Comparison of ENCODE assay signal across 8 cellular contexts in the genomic region with DNA sequence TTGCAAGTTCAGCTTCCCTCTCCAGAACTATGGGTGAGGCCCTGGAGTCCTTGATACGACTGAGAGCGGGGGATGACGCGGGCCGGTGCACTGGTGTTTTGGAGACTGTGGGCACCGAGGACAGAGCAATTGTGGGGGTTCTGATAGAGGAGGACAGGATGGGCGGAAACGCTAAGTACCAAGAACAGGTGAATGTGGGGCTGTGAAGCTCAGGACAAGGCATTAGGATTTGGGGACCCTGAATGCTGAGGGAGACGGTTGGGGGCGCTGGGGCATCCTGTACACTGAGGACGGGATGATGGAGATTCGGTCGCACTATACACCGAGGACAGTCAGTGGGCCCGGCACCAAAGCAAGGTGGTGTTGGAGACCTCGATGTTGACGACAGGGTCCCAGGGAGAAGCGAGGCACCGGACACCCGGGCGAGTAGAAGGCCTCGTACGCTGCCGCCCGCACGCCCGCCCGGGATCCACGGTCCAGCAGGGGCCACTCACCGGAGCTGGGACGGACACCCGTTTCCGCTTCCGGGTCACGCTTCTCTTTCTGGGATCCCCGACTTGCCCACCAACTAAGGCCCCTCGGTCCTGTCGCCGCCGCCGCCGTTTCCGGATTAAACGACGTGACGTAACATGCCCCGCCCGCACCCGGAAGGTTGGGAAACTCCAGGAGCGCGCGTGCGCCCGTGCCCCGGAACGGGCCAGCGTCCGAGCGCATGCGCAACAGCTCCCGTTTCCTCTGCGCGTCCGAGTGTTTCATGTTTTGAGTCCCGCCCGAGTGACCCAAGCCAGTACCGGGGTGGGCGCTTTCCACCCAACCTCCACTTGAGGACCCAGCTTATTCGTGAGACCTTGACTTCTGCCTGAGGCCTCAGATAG. TPM values are rescaled to one million over a fixed set of nuclear protein-coding genes. Genes with fewer than 3 reads are reported as not detected.
DNase-seq lines count a peak whose midpoint lies in the region; TF ChIP-seq lines count a peak whose summit lies in the region.

A gene (minus strand): TSS at position 612 of the 875 bp plus-strand sequence. CDS start 893 bp downstream, outside the sequence.

- peak; percentile 98 for DNase-seq in activated gamma-delta T cell treated with Interleukin-2 at 50 U/mL for 16 hours
- DNase-seq in activated gamma-delta T cell (lab: John Stamatoyannopoulos, UW), result no peak
- peak; percentile 89 for DNase-seq in HuH-7 (ENCODE audit: low spot score)
- peak; percentile 91 for DNase-seq in activated CD8-positive, alpha-beta memory T cell treated with anti-CD3 and anti-CD28 coated beads, Interleukin-2, amount 50 U/mL, for 1 hour (ENCODE audit: extremely low read depth)
- no peak for DNase-seq in erythroblast (lab: John Stamatoyannopoulos, UW)
- peak; percentile 98 for DNase-seq in myocyte (ENCODE audit: low read depth)
- peak; percentile 98 for DNase-seq in stimulated activated CD8-positive, alpha-beta memory T cell treated with anti-CD3 and anti-CD28 coated beads, Interleukin-7, amount 100 ng/mL, for 48 hours (ENCODE audit: extremely low read depth in 1 of 2, low read depth in 1 of 2)
- no peak for DNase-seq in DMS153 (lab: John Stamatoyannopoulos, UW)

- TF ChIP-seq POLR2A in erythroblast (IDR thresholded peaks at IDR 0.05; ENCODE audit: low read length), result peak; percentile 90

RNA-seq across cellular contexts. Expression of the gene that starts here (rescaled TPM):
- 120 and 132 TPM in 2 replicates for total RNA-seq in myocyte
- polyA plus RNA-seq in myocyte (2012), result 260 TPM

Comparison
In these comparisons a context has a peak if more than half of its experiments do, and no peak if none do; other contexts are left out.
1. DNase-seq: peak in activated gamma-delta T cell treated with Interleukin-2 at 50 U/mL for 16 hours (single experiment), HuH-7 (single experiment), activated CD8-positive, alpha-beta memory T cell treated with anti-CD3 and anti-CD28 coated beads, Interleukin-2, amount 50 U/mL, for 1 hour (single experiment), myocyte (single experiment) and stimulated activated CD8-positive, alpha-beta memory T cell treated with anti-CD3 and anti-CD28 coated beads, Interleukin-7, amount 100 ng/mL, for 48 hours (2 of 2); none in activated gamma-delta T cell (single experiment), erythroblast (0 of 2) and DMS153 (single experiment).